Comparison of ENCODE assay signal across 11 cellular contexts in genomic region chr2:54422072-54422581, GRCh38. TPM values are rescaled to one million over a fixed set of nuclear protein-coding genes. Genes with fewer than 3 reads are reported as not detected.
DNase-seq lines count a peak whose midpoint lies in the region; ATAC-seq lines count a peak whose summit lies in the region.
"Had no signal": no experiment of that assay in that cellular context is flagged by ENCODE, and none has a peak within 500 bp of the region (broad histone marks: within the 10 kb centered on the region; RNA-seq: fewer than 3 reads in every experiment).

No MANE protein-coding gene starts in this region.

- in situ Hi-C loops in G401 (cut with HindIII; ENCODE audit: low sequenced_read_pairs): no loop called here

- H3K4me1 Mint-ChIP-seq in activated CD4-positive, alpha-beta T cell treated with anti-CD3 and anti-CD28 coated beads, Interleukin-2, amount 10 ng/mL, durations not matched to agents 7 days and 5 days: peaks cover 15% of the 10 kb centered on the region

- H3K27me3 Mint-ChIP-seq in activated CD4-positive, alpha-beta T cell treated with anti-CD3 and anti-CD28 coated beads, Interleukin-2, amount 10 ng/mL, durations not matched to agents 7 days and 5 days: no peaks in the 10 kb centered on the region

- peak; percentile 46 to 78 for ATAC-seq in activated naive CD4-positive, alpha-beta T cell treated with anti-CD3 and anti-CD28 coated beads, Interleukin-2, amount 50 U/mL, for 72 hours
- no peak for ATAC-seq in left lobe of liver

- POLR2A ChIA-PET in activated CD4-positive, alpha-beta T cell treated with anti-CD3 and anti-CD28 coated beads, Interleukin-2, amount 10 ng/mL, durations not matched to agents 7 days and 5 days (lab: Charles Lee): interaction anchor here (0.6 kb wide), 1 partner anchor 14 kb away, joined by 3 read pairs; no protein-coding TSS in a partner anchor

- H3K36me3 Mint-ChIP-seq in activated CD4-positive, alpha-beta T cell treated with anti-CD3 and anti-CD28 coated beads, Interleukin-2, amount 10 ng/mL, durations not matched to agents 7 days and 5 days (ENCODE audit: low read depth): no peaks in the 10 kb centered on the region
- peaks cover 10 to 20% of the 10 kb centered on the region in 2 donors for H3K36me3 Mint-ChIP-seq in activated naive CD4-positive, alpha-beta T cell treated with anti-CD3 and anti-CD28 coated beads, Interleukin-2, amount 50 U/mL, for 72 hours

- DNase-seq in GDM1 (lab: John Stamatoyannopoulos, UW): peak; percentile 84
- DNase-seq in activated CD4-positive, alpha-beta T cell treated with anti-CD3 and anti-CD28 coated beads, Interleukin-2, amount 10 ng/mL, durations not matched to agents 7 days and 5 days: peak; percentile 50
- DNase-seq in activated naive CD4-positive, alpha-beta T cell treated with anti-CD3 and anti-CD28 coated beads, Interleukin-2, amount 50 U/mL, for 72 hours (ENCODE audit: low spot score in 2 of 2): peak; percentile 19 to 56
- DNase-seq in stimulated activated CD4-positive, alpha-beta T cell treated with anti-CD3 and anti-CD28 coated beads, TNF-alpha, amount 100 ng/mL, for 48 hours (ENCODE audit: low read depth in 3 of 3): peak; percentile 5 to 30 (median 18)
- no peak for DNase-seq in OCI-M1 (lab: John Stamatoyannopoulos, UW)
- no peak for DNase-seq in kidney tubule cell (ENCODE audit: low spot score)
- no peak for DNase-seq in G401 (ENCODE audit: low spot score)
- DNase-seq in left lobe of liver (ENCODE audit: low spot score): no peak
- DNase-seq: NCI-H510A, WERI-Rb-1 had no signal

- H3K27ac Mint-ChIP-seq in activated CD4-positive, alpha-beta T cell treated with anti-CD3 and anti-CD28 coated beads, Interleukin-2, amount 10 ng/mL, durations not matched to agents 7 days and 5 days: peak overlapping the region; percentile 16
- no peak overlapping the region for H3K27ac Mint-ChIP-seq in activated naive CD4-positive, alpha-beta T cell treated with anti-CD3 and anti-CD28 coated beads, Interleukin-2, amount 50 U/mL, for 72 hours

- peaks cover 7% of the 10 kb centered on the region for H3K9me3 Mint-ChIP-seq in activated CD4-positive, alpha-beta T cell treated with anti-CD3 and anti-CD28 coated beads, Interleukin-2, amount 10 ng/mL, durations not matched to agents 7 days and 5 days
- peaks cover 7% of the 10 kb centered on the region in 2 donors for H3K9me3 Mint-ChIP-seq in activated naive CD4-positive, alpha-beta T cell treated with anti-CD3 and anti-CD28 coated beads, Interleukin-2, amount 50 U/mL, for 72 hours
- H3K9me3 Mint-ChIP-seq: nephron had no signal

- peak overlapping the region; percentile 7 for H3K4me3 Mint-ChIP-seq in activated CD4-positive, alpha-beta T cell treated with anti-CD3 and anti-CD28 coated beads, Interleukin-2, amount 10 ng/mL, durations not matched to agents 7 days and 5 days

- CTCF ChIA-PET in activated CD4-positive, alpha-beta T cell treated with anti-CD3 and anti-CD28 coated beads, Interleukin-2, amount 10 ng/mL, durations not matched to agents 7 days and 5 days (lab: Charles Lee): no interaction called here

RNA-seq across cellular contexts. Expression of gene SPTBN1, which starts 34.0 kb away (rescaled TPM):
- total RNA-seq in activated CD4-positive, alpha-beta T cell treated with anti-CD3 and anti-CD28 coated beads, Interleukin-2, amount 10 ng/mL, durations not matched to agents 7 days and 5 days: 100 to 1,000 TPM; 171 to 184 TPM
- total RNA-seq in activated naive CD4-positive, alpha-beta T cell treated with anti-CD3 and anti-CD28 coated beads, Interleukin-2, amount 50 U/mL, for 72 hours: 100 to 1,000 TPM; 117 to 135 TPM
- total RNA-seq in G401 (2014; rRNA removed; shearing (Covaris generic)): 59.6 and 81.0 TPM in 2 replicates
- 108 TPM for total RNA-seq in left lobe of liver

Comparison
In these comparisons a context has a peak if more than half of its experiments do, and no peak if none do; other contexts are left out.
1. DNase-seq: peak in GDM1 (single experiment), activated CD4-positive, alpha-beta T cell treated with anti-CD3 and anti-CD28 coated beads, Interleukin-2, amount 10 ng/mL, durations not matched to agents 7 days and 5 days (single experiment), activated naive CD4-positive, alpha-beta T cell treated with anti-CD3 and anti-CD28 coated beads, Interleukin-2, amount 50 U/mL, for 72 hours (2 of 2) and stimulated activated CD4-positive, alpha-beta T cell treated with anti-CD3 and anti-CD28 coated beads, TNF-alpha, amount 100 ng/mL, for 48 hours (3 of 3); none in OCI-M1 (single experiment), kidney tubule cell (single experiment), G401 (single experiment) and left lobe of liver (single experiment).